In genomic region chr10:103574116-103575061, GRCh38 we compare ENCODE assay signal across 1 cellular context.
A peak's percentile ranks its signal among the peaks of the same experiment; 100 is the strongest.
TF ChIP-seq lines count a peak whose summit lies in the region.

No MANE protein-coding gene starts in this region.

TF ChIP-seq in K562, 482 proteins besides CTCF, POLR2A, EP300 and RAD21 (continued from another document):
- TF ChIP-seq ZNF436 (CRISPR knock-in tag; IDR thresholded peaks at IDR 0.05): peak; percentile 60; the same call in 1 of the 2 replicates
- TF ChIP-seq CBFA2T2 (conservative IDR thresholded peaks at IDR 0.05): peak; percentile 51; the same call in 1 of the 2 replicates
- no peak for TF ChIP-seq CHD1 (IDR thresholded peaks at IDR 0.05; ENCODE audit: low read length)
- TF ChIP-seq FOXJ3 (CRISPR knock-in tag; IDR thresholded peaks at IDR 0.05): no peak
- peak; percentile 31 for TF ChIP-seq RBM25 (IDR thresholded peaks at IDR 0.05; ENCODE audit: low read depth, low read length, severe bottlenecking)
